Comparison of ENCODE assay signal across 2 cellular contexts in genomic region chr1:180144659-180145357, GRCh38.
A peak's percentile ranks its signal among the peaks of the same experiment; 100 is the strongest.
TF ChIP-seq lines count a peak whose summit lies in the region.

No MANE protein-coding gene starts in this region.

TF ChIP-seq in HepG2, 621 proteins besides CTCF, POLR2A, EP300 and RAD21:
- no peak for TF ChIP-seq PRPF4 (IDR thresholded peaks at IDR 0.05; ENCODE audit: low read depth, low read length, poor library complexity, severe bottlenecking)
- no peak for TF ChIP-seq SP140L (CRISPR knock-in tag; IDR thresholded peaks at IDR 0.05; ENCODE audit: borderline replicate concordance)
- no peak for TF ChIP-seq CEBPG (CRISPR knock-in tag; IDR thresholded peaks at IDR 0.05)
- TF ChIP-seq ZNF446 (CRISPR knock-in tag; IDR thresholded peaks at IDR 0.05) = no peak
- no peak for TF ChIP-seq ZNF143 (CRISPR knock-in tag; IDR thresholded peaks at IDR 0.05)
- TF ChIP-seq USF2 (IDR thresholded peaks at IDR 0.05; ENCODE audit: low read depth, low read length) = 0 out of 2 replicates have a peak, but pooled peaks have one; percentile 48
- peak; percentile 64; the same call in 1 of the 2 replicates for TF ChIP-seq USF2 (CRISPR knock-in tag; IDR thresholded peaks at IDR 0.05; ENCODE audit: borderline replicate concordance)

TF ChIP-seq in GM12878, 131 proteins besides CTCF, POLR2A, EP300 and RAD21:
- no peak for TF ChIP-seq ZBTB40 (IDR thresholded peaks at IDR 0.05; ENCODE audit: borderline replicate concordance)
- no peak for TF ChIP-seq IKZF2 (IDR thresholded peaks at IDR 0.05)
- no peak for TF ChIP-seq IKZF1 (conservative IDR thresholded peaks at IDR 0.05)
- TF ChIP-seq POU2F2 (IDR thresholded peaks at IDR 0.05; ENCODE audit: borderline replicate concordance, low read depth, low read length) = no peak
- TF ChIP-seq WRNIP1 (IDR thresholded peaks at IDR 0.05; ENCODE audit: borderline replicate concordance, low read depth, low read length) = no peak
- no peak for TF ChIP-seq POLR2AphosphoS2 (IDR thresholded peaks at IDR 0.05; ENCODE audit: low read depth, low read length)
- TF ChIP-seq BCL11A (IDR thresholded peaks at IDR 0.05; ENCODE audit: low read depth, low read length) = no peak
TF ChIP-seq in GM12878: peak in this region for 0.
